ENCODE assay signal across 9 cellular contexts in the genomic region with DNA sequence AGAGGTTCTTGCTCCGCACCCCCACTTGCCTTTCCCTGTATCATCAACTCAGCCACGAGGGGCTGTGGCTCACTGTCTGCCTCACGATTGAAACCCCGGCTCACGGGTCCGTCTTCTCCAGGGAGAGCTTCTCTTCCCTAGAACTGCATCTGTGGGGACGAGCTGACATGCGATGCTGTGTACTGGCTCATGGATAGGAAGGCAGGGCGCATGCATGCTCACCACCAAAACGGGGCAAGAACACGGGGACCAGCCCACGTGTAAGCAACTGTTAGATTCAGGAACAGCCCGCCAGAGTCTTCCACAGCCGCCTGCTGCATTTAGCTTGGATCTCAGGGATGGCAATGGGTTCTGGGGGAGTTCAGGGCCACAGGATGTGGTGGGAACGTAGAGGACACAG.
"Had no signal": no experiment of that assay in that cellular context is flagged by ENCODE, and none has a peak within 500 bp of the region (broad histone marks: within the 10 kb centered on the region; RNA-seq: fewer than 3 reads in every experiment).

No MANE protein-coding gene starts in this region.

- H3K27ac ChIP-seq: GM23248, HL-60, KMS-11 had no signal

- H3K27me3 Mint-ChIP-seq: IgD-negative memory B cell had no signal

- H3K4me1 Mint-ChIP-seq: IgD-negative memory B cell had no signal

- H3K4me3 Mint-ChIP-seq: IgD-negative memory B cell had no signal

- H3K4me3 ChIP-seq: GM23248, HAP-1 had no signal

- H3K36me3 Mint-ChIP-seq: IgD-negative memory B cell had no signal

- DNase-seq: GM23248, GOT3, Karpas-422, KBM-7 had no signal

- H3K9me3 ChIP-seq: HAP-1 had no signal

- H3K36me3 ChIP-seq: HAP-1 had no signal

- H3K27ac Mint-ChIP-seq: IgD-negative memory B cell had no signal

- H3K4me1 ChIP-seq: HAP-1 had no signal

- ATAC-seq: HCT116 had no signal
